Comparison of ENCODE assay signal across 14 cellular contexts in the genomic region with DNA sequence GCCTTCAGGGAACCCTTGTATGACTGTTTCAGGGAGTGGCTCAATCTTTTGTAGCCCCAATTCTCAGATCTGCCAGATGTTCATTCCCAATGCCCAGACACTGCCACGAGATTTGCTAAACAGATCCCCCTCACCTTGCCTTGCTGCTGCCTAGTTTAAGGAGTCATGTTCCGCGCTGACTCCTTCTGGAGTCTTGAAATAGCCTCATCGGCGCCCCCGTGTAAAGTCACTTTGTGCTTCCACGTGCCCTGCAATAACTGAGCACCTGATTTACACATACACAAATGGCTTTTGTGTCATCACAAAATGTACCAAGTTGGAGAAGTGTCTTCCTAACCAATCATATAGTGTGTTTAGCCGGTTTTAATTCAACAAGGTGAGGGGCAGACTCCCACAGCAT.
DNase-seq lines count a peak whose midpoint lies in the region; ATAC-seq and TF ChIP-seq lines count a peak whose summit lies in the region.
"Had no signal": no experiment of that assay in that cellular context is flagged by ENCODE, and none has a peak within 500 bp of the region (broad histone marks: within the 10 kb centered on the region; RNA-seq: fewer than 3 reads in every experiment).

No MANE protein-coding gene starts in this region.

- H3K4me1 Mint-ChIP-seq in brain = peaks cover 45% of the 10 kb centered on the region
- peaks cover 39 to 43% of the 10 kb centered on the region in 2 donors for H3K4me1 Mint-ChIP-seq in stimulated activated naive B cell treated with anti-CD40 and anti-IgM and Interleukin-4, amounts not matched to agents 10 μg/mL and 1 μg/mL and 100 μg/mL, for 72 hours

- H3K27me3 ChIP-seq in IMR-90 (ENCODE audit: control insufficient read depth, insufficient read depth, low read length) (no peaks in the 10 kb centered on the region), lung (ENCODE audit: control insufficient read depth, insufficient read depth) (no peaks in the 10 kb centered on the region)

- H2BK120ac ChIP-seq in IMR-90 (ENCODE audit: low read depth, low read length) = peak overlapping the region; percentile 94

- no peaks in the 10 kb centered on the region for H3K27me3 Mint-ChIP-seq in brain
- H3K27me3 Mint-ChIP-seq in stimulated activated naive B cell treated with anti-CD40 and anti-IgM and Interleukin-4, amounts not matched to agents 10 μg/mL and 1 μg/mL and 100 μg/mL, for 72 hours = no peaks in the 10 kb centered on the region
- H3K27me3 Mint-ChIP-seq: activated CD4-positive, alpha-beta T cell treated with anti-CD3 and anti-CD28 coated beads, Interleukin-2, amount 10 ng/mL, durations not matched to agents 24 days and 14 days had no signal

- H3K18ac ChIP-seq in IMR-90 (ENCODE audit: low read depth, low read length) = peak overlapping the region; percentile 13; the same call in 1 of the 2 replicates

- H2AK5ac ChIP-seq in IMR-90 (ENCODE audit: low read depth, low read length) = peak overlapping the region; percentile 93

- H4K5ac ChIP-seq in IMR-90 (ENCODE audit: low read depth, low read length) = peak overlapping the region; percentile 0; the same call in 1 of the 2 replicates

- H3K79me1 ChIP-seq in IMR-90 (ENCODE audit: low read depth in 1 of 2, low read length in 2 of 2) = peaks cover 4 to 22% of the 10 kb centered on the region in 2 experiments; a peak in 3 of 4 replicates

- H3K9me3 Mint-ChIP-seq in brain = no peaks in the 10 kb centered on the region
- H3K9me3 Mint-ChIP-seq in stimulated activated naive B cell treated with anti-CD40 and anti-IgM and Interleukin-4, amounts not matched to agents 10 μg/mL and 1 μg/mL and 100 μg/mL, for 72 hours = no peaks in the 10 kb centered on the region
- H3K9me3 Mint-ChIP-seq: activated CD4-positive, alpha-beta T cell treated with anti-CD3 and anti-CD28 coated beads, Interleukin-2, amount 10 ng/mL, durations not matched to agents 24 days and 14 days; neural crest cell had no signal

- no peak overlapping the region for H3K4me2 ChIP-seq in IMR-90 (ENCODE audit: low read depth, low read length)

- TF ChIP-seq CTCF in IMR-90 (conservative IDR thresholded peaks at IDR 0.05; ENCODE audit: low read depth, low read length) (no peak), brain (conservative IDR thresholded peaks at IDR 0.05) (no peak), lung (IDR thresholded peaks at IDR 0.05; ENCODE audit: control extremely low read depth, extremely low read depth) (no peak)

- peak overlapping the region in 1 of 2 experiments; percentile 89; a peak in 2 of 4 replicates for H4K8ac ChIP-seq in IMR-90 (ENCODE audit: low read depth in 2 of 2, low read length in 2 of 2)

- CTCF ChIA-PET in IMR-90 (lab: Yijun Ruan, JAX) = interaction anchor here (1.7 kb wide), 1 partner anchor 132 kb away, joined by 5 read pairs; the partner anchor contains the start of gene RAPGEF1

- peak overlapping the region; percentile 80; the same call in 2 of the 3 replicates for H2BK15ac ChIP-seq in IMR-90 (ENCODE audit: low read depth, low read length)

- H3K4ac ChIP-seq in IMR-90 (ENCODE audit: low read depth, low read length) = peak overlapping the region; percentile 97

- TF ChIP-seq RAD21 in IMR-90 (IDR thresholded peaks at IDR 0.05; ENCODE audit: low read length) = no peak

- POLR2A ChIA-PET in IMR-90 (lab: Charles Lee; ENCODE audit: unreplicated experiment) = no interaction called here

- in situ Hi-C loops in IMR-90 (cut with MboI; ENCODE audit: low sequenced_read_pairs) = no loop called here

- no peak overlapping the region for H3K23ac ChIP-seq in IMR-90 (ENCODE audit: low read depth, low read length)

- intact Hi-C loops in IMR-90 (cut with micrococcal nuclease) = loop anchor here (5.0 kb wide), 1 partner anchor 50 kb away; no protein-coding TSS in a partner anchor

- H3K4me1 ChIP-seq in IMR-90 (ENCODE audit: control insufficient read depth, insufficient read depth, low read length) (peaks cover 35% of the 10 kb centered on the region), lung (ENCODE audit: control insufficient read depth in 2 of 2, insufficient read depth in 2 of 2, low read length in 2 of 2) (peaks cover 0 to 8% of the 10 kb centered on the region in 2 donors)

- H3K56ac ChIP-seq in IMR-90 (ENCODE audit: extremely low read depth, insufficient read depth, low read length) = no peak overlapping the region

- ATAC-seq in IMR-90 (ENCODE audit: low read depth) = no peak
- ATAC-seq in lung (ENCODE audit: insufficient read depth, low FRiP score) = no peak
- ATAC-seq in stimulated activated naive B cell treated with anti-CD40 and anti-IgM and Interleukin-4, amounts not matched to agents 10 μg/mL and 1 μg/mL and 100 μg/mL, for 72 hours (replicated peaks) = no peak
- ATAC-seq: stimulated activated naive CD8-positive, alpha-beta T cell treated with anti-CD3 and anti-CD28 coated beads, Interleukin-15, Interleukin-2, amounts not matched to agents 100 U/mL and 50 U/mL, for 24 hours had no signal

- no peak overlapping the region for H2AFZ ChIP-seq in IMR-90 (replicated peaks; ENCODE audit: low read length, poor library complexity)

- peak overlapping the region; percentile 89 for H2BK20ac ChIP-seq in IMR-90 (ENCODE audit: low read depth, low read length)

- peak overlapping the region; percentile 92 for H2AK9ac ChIP-seq in IMR-90 (replicated peaks; ENCODE audit: low read depth, low read length, poor library complexity)

- no peaks in the 10 kb centered on the region for H3K9me3 ChIP-seq in IMR-90 (ENCODE audit: control insufficient read depth, insufficient read depth, low read length)
- no peaks in the 10 kb centered on the region for H3K9me3 ChIP-seq in lung (ENCODE audit: control insufficient read depth in 2 of 2, insufficient read depth in 1 of 2, low read length in 1 of 2)

- peak overlapping the region; percentile 83 for H2BK5ac ChIP-seq in IMR-90 (ENCODE audit: low read depth, low read length, poor library complexity, severe bottlenecking)

- DNase-seq in IMR-90 (no peak), lung (ENCODE audit: low spot score) (no peak), medulla oblongata (ENCODE audit: extremely low spot score) (no peak), NCI-H2227 (lab: John Stamatoyannopoulos, UW; ENCODE audit: unreplicated experiment) (no peak), occipital lobe (lab: John Stamatoyannopoulos, UW) (no peak)
- no peak for DNase-seq in stimulated activated naive B cell treated with anti-CD40 and anti-IgM and Interleukin-4, amounts not matched to agents 10 μg/mL and 1 μg/mL and 100 μg/mL, for 72 hours
- DNase-seq: activated CD4-positive, alpha-beta T cell treated with anti-CD3 and anti-CD28 coated beads, Interleukin-2, amount 10 ng/mL, durations not matched to agents 24 days and 14 days; activated gamma-delta T cell; Karpas-422; NCI-H187 treated with DMSO at 0.1 percent for 48 hours; stimulated activated naive CD8-positive, alpha-beta T cell treated with anti-CD3 and anti-CD28 coated beads, Interleukin-15, Interleukin-2, amounts not matched to agents 100 U/mL and 50 U/mL, for 24 hours had no signal

- BruUV-seq in IMR-90 (replicated peaks; lab: Mats Ljungman, UMichigan) = no TSS peak

- H3K27ac Mint-ChIP-seq in brain = peak overlapping the region; percentile 87 to 97 (median 93)
- H3K27ac Mint-ChIP-seq in stimulated activated naive B cell treated with anti-CD40 and anti-IgM and Interleukin-4, amounts not matched to agents 10 μg/mL and 1 μg/mL and 100 μg/mL, for 72 hours = peak overlapping the region; percentile 84

- peaks cover 10% of the 10 kb centered on the region for H4K20me1 ChIP-seq in IMR-90 (ENCODE audit: insufficient read depth, low read length)

- TF ChIP-seq POLR2A in IMR-90 (IDR thresholded peaks at IDR 0.05; ENCODE audit: low read depth, low read length) = no peak

- dilution Hi-C loops in IMR-90 (cut with HindIII; ENCODE audit: low sequenced_read_pairs, unreplicated experiment) = no loop called here

- H3K14ac ChIP-seq in IMR-90 (replicated peaks; ENCODE audit: low read depth, low read length) = peak overlapping the region; percentile 86

- peaks cover 3% of the 10 kb centered on the region for H3K36me3 ChIP-seq in IMR-90 (ENCODE audit: control insufficient read depth, insufficient read depth, low read length)
- peaks cover 0 to 50% of the 10 kb centered on the region in 2 donors for H3K36me3 ChIP-seq in lung (ENCODE audit: control insufficient read depth in 2 of 2, insufficient read depth in 2 of 2, low read length in 2 of 2)

- WGBS in IMR-90 (ENCODE audit: extremely low coverage in 2 of 2, insufficient read length in 1 of 2), 2 experiments = 86% methylated on average over 7 of the region's 8 CpGs; no CpG with 5 or more reads in 1 of the 2 experiments
- 90 to 93% methylated on average over 8 of the region's 8 CpGs for WGBS in lung, 2 donors

- H3K27ac ChIP-seq in IMR-90 (ENCODE audit: insufficient read depth, low read length) (peak overlapping the region; percentile 78; the same call in 1 of the 2 replicates), lung (ENCODE audit: low read depth in 1 of 2, low read length in 1 of 2) (peak overlapping the region; percentile 80 to 85)
- H3K27ac ChIP-seq: SK-N-MC had no signal

- H3K4me3 Mint-ChIP-seq in brain = no peak overlapping the region
- no peak overlapping the region for H3K4me3 Mint-ChIP-seq in stimulated activated naive B cell treated with anti-CD40 and anti-IgM and Interleukin-4, amounts not matched to agents 10 μg/mL and 1 μg/mL and 100 μg/mL, for 72 hours
- H3K4me3 Mint-ChIP-seq: activated CD4-positive, alpha-beta T cell treated with anti-CD3 and anti-CD28 coated beads, Interleukin-2, amount 10 ng/mL, durations not matched to agents 24 days and 14 days; neural crest cell had no signal

- peaks cover 22% of the 10 kb centered on the region for H3K36me3 Mint-ChIP-seq in brain
- peaks cover 67 to 81% of the 10 kb centered on the region in 2 donors for H3K36me3 Mint-ChIP-seq in stimulated activated naive B cell treated with anti-CD40 and anti-IgM and Interleukin-4, amounts not matched to agents 10 μg/mL and 1 μg/mL and 100 μg/mL, for 72 hours

- H4K91ac ChIP-seq in IMR-90 (ENCODE audit: insufficient read depth, low read depth, low read length) = peak overlapping the region; percentile 96

- peaks cover 36% of the 10 kb centered on the region for H3K9me1 ChIP-seq in IMR-90 (ENCODE audit: insufficient read depth, low read length)

- no peak overlapping the region for H3K9ac ChIP-seq in IMR-90 (ENCODE audit: low read depth, low read length)

- H3K4me3 ChIP-seq in IMR-90 (ENCODE audit: insufficient read depth, low read depth, low read length) (no peak overlapping the region), lung (no peak overlapping the region)

TF ChIP-seq in IMR-90, 13 proteins besides CTCF, POLR2A, EP300 and RAD21 (continues in another document):
- TF ChIP-seq, protein P1, sequence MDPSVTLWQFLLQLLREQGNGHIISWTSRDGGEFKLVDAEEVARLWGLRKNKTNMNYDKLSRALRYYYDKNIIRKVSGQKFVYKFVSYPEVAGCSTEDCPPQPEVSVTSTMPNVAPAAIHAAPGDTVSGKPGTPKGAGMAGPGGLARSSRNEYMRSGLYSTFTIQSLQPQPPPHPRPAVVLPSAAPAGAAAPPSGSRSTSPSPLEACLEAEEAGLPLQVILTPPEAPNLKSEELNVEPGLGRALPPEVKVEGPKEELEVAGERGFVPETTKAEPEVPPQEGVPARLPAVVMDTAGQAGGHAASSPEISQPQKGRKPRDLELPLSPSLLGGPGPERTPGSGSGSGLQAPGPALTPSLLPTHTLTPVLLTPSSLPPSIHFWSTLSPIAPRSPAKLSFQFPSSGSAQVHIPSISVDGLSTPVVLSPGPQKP (IDR thresholded peaks at IDR 0.05; ENCODE audit: borderline replicate concordance, low read depth, low read length) = no peak
- TF ChIP-seq SMC3 (IDR thresholded peaks at IDR 0.05; ENCODE audit: low read depth, low read length) = no peak
